In the genomic region with DNA sequence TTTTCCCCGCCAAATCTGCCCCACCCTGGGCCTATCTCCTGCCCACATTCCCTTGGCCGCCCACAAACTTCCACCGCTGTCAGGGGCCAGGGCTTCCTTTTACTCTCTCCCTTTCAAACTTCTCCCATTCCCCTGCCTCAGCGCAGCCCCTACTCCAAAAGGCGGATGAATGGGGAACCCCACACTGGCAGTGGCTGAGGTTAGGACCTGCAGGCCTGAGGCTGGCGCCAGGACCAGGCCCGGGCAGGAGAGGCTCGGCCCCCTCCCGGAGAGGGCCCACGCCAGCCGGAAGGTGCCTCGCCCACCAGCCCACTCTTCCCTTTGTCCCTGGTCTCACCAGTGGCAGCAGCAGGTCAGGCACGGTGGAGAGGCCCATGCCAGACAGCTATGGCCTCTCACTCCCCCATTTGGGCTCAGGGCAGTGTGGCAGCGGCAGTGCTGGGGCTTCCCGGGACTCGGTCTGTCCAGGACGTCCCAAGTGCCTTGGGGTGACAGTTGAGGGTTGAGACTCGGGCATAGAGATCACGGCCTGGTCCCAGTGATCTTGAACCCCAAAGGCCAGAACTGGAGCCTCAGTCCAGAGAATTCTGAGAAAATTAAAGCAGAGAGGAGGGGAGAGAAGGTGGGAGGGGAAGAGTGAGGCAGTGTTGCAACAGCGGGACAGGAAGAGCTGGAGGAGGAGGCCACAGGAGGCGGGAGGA, we compare ENCODE assay signal across 1 cellular context.
TF ChIP-seq lines count a peak whose summit lies in the region.

TSS of gene TNFRSF1A (minus strand) at position 638 of the 701 bp plus-strand sequence. CDS start at position 376, 262 bp downstream.

TF ChIP-seq in K562, 482 proteins besides CTCF, POLR2A, EP300 and RAD21 (continued from another document and continues in another):
- TF ChIP-seq E4F1 (CRISPR knock-in tag; IDR thresholded peaks at IDR 0.05; ENCODE audit: borderline replicate concordance) (no peak), MAFK (IDR thresholded peaks at IDR 0.05; ENCODE audit: low read length) (no peak), MYBL2 (IDR thresholded peaks at IDR 0.05; ENCODE audit: low read depth) (no peak), MYBL2 (CRISPR knock-in tag; IDR thresholded peaks at IDR 0.05; ENCODE audit: borderline replicate concordance) (no peak), TRIM24 (IDR thresholded peaks at IDR 0.05) (peak in 1 of 2 experiments; percentile 75; a peak in 2 of 4 replicates), ERF (CRISPR knock-in tag; IDR thresholded peaks at IDR 0.05) (no peak), YY1 (IDR thresholded peaks at IDR 0.05; ENCODE audit: borderline replicate concordance in 1 of 3, control insufficient read depth in 1 of 3, extremely low read depth in 1 of 3, insufficient read depth in 3 of 3, insufficient read length in 1 of 3, insufficient replicate concordance in 2 of 3, low read depth in 1 of 3, low read length in 2 of 3) (no peak), ZNF668 (CRISPR knock-in tag; IDR thresholded peaks at IDR 0.05) (no peak), JUNB (CRISPR knock-in tag; conservative IDR thresholded peaks at IDR 0.05) (no peak), ATF6 (CRISPR knock-in tag; IDR thresholded peaks at IDR 0.05) (no peak), POLR3A (IDR thresholded peaks at IDR 0.05; ENCODE audit: borderline replicate concordance, extremely low read depth, insufficient read depth, insufficient read length) (no peak), MTA1 (IDR thresholded peaks at IDR 0.05; ENCODE audit: borderline replicate concordance) (no peak), KAT8 (IDR thresholded peaks at IDR 0.05; ENCODE audit: low read depth) (no peak), ZKSCAN1 (IDR thresholded peaks at IDR 0.05; ENCODE audit: low read depth, low read length) (no peak), EHMT2 (IDR thresholded peaks at IDR 0.05) (no peak), ZNF217 (CRISPR knock-in tag; IDR thresholded peaks at IDR 0.05) (no peak), ZFP30 (CRISPR knock-in tag; IDR thresholded peaks at IDR 0.05; ENCODE audit: borderline replicate concordance) (no peak), EZH2 (IDR thresholded peaks at IDR 0.05; ENCODE audit: borderline replicate concordance, low read depth, low read length) (no peak), ZNF609 (CRISPR knock-in tag; IDR thresholded peaks at IDR 0.05; ENCODE audit: borderline replicate concordance) (no peak), CCAR2 (IDR thresholded peaks at IDR 0.05; ENCODE audit: low read depth, low read length) (no peak)
- TF ChIP-seq, protein P1, sequence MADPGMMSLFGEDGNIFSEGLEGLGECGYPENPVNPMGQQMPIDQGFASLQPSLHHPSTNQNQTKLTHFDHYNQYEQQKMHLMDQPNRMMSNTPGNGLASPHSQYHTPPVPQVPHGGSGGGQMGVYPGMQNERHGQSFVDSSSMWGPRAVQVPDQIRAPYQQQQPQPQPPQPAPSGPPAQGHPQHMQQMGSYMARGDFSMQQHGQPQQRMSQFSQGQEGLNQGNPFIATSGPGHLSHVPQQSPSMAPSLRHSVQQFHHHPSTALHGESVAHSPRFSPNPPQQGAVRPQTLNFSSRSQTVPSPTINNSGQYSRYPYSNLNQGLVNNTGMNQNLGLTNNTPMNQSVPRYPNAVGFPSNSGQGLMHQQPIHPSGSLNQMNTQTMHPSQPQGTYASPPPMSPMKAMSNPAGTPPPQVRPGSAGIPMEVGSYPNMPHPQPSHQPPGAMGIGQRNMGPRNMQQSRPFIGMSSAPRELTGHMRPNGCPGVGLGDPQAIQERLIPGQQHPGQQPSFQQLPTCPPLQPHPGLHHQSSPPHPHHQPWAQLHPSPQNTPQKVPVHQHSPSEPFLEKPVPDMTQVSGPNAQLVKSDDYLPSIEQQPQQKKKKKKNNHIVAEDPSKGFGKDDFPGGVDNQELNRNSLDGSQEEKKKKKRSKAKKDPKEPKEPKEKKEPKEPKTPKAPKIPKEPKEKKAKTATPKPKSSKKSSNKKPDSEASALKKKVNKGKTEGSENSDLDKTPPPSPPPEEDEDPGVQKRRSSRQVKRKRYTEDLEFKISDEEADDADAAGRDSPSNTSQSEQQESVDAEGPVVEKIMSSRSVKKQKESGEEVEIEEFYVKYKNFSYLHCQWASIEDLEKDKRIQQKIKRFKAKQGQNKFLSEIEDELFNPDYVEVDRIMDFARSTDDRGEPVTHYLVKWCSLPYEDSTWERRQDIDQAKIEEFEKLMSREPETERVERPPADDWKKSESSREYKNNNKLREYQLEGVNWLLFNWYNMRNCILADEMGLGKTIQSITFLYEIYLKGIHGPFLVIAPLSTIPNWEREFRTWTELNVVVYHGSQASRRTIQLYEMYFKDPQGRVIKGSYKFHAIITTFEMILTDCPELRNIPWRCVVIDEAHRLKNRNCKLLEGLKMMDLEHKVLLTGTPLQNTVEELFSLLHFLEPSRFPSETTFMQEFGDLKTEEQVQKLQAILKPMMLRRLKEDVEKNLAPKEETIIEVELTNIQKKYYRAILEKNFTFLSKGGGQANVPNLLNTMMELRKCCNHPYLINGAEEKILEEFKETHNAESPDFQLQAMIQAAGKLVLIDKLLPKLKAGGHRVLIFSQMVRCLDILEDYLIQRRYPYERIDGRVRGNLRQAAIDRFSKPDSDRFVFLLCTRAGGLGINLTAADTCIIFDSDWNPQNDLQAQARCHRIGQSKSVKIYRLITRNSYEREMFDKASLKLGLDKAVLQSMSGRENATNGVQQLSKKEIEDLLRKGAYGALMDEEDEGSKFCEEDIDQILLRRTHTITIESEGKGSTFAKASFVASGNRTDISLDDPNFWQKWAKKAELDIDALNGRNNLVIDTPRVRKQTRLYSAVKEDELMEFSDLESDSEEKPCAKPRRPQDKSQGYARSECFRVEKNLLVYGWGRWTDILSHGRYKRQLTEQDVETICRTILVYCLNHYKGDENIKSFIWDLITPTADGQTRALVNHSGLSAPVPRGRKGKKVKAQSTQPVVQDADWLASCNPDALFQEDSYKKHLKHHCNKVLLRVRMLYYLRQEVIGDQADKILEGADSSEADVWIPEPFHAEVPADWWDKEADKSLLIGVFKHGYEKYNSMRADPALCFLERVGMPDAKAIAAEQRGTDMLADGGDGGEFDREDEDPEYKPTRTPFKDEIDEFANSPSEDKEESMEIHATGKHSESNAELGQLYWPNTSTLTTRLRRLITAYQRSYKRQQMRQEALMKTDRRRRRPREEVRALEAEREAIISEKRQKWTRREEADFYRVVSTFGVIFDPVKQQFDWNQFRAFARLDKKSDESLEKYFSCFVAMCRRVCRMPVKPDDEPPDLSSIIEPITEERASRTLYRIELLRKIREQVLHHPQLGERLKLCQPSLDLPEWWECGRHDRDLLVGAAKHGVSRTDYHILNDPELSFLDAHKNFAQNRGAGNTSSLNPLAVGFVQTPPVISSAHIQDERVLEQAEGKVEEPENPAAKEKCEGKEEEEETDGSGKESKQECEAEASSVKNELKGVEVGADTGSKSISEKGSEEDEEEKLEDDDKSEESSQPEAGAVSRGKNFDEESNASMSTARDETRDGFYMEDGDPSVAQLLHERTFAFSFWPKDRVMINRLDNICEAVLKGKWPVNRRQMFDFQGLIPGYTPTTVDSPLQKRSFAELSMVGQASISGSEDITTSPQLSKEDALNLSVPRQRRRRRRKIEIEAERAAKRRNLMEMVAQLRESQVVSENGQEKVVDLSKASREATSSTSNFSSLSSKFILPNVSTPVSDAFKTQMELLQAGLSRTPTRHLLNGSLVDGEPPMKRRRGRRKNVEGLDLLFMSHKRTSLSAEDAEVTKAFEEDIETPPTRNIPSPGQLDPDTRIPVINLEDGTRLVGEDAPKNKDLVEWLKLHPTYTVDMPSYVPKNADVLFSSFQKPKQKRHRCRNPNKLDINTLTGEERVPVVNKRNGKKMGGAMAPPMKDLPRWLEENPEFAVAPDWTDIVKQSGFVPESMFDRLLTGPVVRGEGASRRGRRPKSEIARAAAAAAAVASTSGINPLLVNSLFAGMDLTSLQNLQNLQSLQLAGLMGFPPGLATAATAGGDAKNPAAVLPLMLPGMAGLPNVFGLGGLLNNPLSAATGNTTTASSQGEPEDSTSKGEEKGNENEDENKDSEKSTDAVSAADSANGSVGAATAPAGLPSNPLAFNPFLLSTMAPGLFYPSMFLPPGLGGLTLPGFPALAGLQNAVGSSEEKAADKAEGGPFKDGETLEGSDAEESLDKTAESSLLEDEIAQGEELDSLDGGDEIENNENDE (IDR thresholded peaks at IDR 0.05; ENCODE audit: low read depth, low read length): no peak
- TF ChIP-seq, protein P2, sequence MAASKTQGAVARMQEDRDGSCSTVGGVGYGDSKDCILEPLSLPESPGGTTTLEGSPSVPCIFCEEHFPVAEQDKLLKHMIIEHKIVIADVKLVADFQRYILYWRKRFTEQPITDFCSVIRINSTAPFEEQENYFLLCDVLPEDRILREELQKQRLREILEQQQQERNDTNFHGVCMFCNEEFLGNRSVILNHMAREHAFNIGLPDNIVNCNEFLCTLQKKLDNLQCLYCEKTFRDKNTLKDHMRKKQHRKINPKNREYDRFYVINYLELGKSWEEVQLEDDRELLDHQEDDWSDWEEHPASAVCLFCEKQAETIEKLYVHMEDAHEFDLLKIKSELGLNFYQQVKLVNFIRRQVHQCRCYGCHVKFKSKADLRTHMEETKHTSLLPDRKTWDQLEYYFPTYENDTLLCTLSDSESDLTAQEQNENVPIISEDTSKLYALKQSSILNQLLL (CRISPR knock-in tag; IDR thresholded peaks at IDR 0.05; ENCODE audit: borderline replicate concordance): no peak
